In the genomic region with DNA sequence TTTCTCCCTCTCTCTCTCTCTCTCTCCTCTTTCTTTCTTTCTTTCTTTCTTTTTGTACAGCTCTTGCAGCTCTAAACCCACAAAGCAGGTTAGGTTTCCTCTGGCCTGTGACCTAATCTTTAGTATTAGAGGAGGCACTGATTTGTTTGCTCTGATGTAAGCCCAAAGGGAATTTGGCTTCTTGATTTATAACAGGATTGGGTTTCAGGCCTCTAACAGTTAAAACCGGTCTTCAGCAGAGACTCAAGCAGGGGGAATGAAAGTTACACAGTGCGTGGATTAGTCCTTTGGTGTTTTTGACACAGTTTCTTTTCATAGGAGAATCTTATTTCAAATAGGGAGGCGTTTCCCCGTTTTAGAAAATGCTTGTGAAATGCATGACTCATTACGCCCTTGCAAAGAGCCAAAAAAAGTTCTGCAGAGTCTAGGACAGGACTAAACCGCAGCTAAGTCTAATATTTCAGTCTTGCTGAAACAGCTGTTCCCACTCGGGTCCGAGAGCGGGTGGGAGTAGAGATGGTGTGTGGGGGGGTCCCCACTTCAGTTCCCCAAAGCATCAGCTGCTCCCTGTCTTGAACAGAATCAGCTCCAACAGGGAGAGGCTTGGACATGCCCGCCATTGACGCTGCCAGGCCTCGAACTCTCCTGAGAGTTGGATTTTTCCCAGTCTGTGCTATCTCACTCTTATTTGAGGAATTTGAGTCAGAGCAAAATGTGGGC, we compare ENCODE assay signal across 8 cellular contexts.
DNase-seq lines count a peak whose midpoint lies in the region; ATAC-seq, FAIRE-seq and TF ChIP-seq lines count a peak whose summit lies in the region.

No MANE protein-coding gene starts in this region.

- no peaks in the 10 kb centered on the region for H3K36me3 ChIP-seq in endothelial cell of umbilical vein (ENCODE audit: control insufficient read depth in 2 of 2, extremely low read depth in 1 of 2, insufficient read depth in 2 of 2, low read length in 2 of 2)
- H3K36me3 ChIP-seq in neuronal stem cell (replicated peaks in 1 of 2; ENCODE audit: control insufficient read depth in 2 of 2, insufficient read depth in 2 of 2, low read length in 2 of 2), result no peaks in the 10 kb centered on the region

- no peak for TF ChIP-seq POLR2A in endothelial cell of umbilical vein (IDR thresholded peaks at IDR 0.05; ENCODE audit: low read depth, low read length)

- TF ChIP-seq CTCF in endothelial cell of umbilical vein (IDR thresholded peaks at IDR 0.05; ENCODE audit: extremely low read depth in 1 of 2, insufficient read depth in 1 of 2, low read depth in 1 of 2, low read length in 2 of 2), result no peak

- H2BK5ac ChIP-seq in neuronal stem cell (ENCODE audit: low read length), result no peak overlapping the region

- dilution Hi-C loops in endothelial cell of umbilical vein (cut with MboI; ENCODE audit: extremely low pct_ligation_motif_present, low sequenced_read_pairs), result no loop called here

- H3K9me3 Mint-ChIP-seq in activated T-cell treated with anti-CD3 and anti-CD28 coated beads, Interleukin-2, amount 50 U/mL, for 24 hours, result no peaks in the 10 kb centered on the region

- peak overlapping the region; percentile 72 for H3K27ac Mint-ChIP-seq in activated T-cell treated with anti-CD3 and anti-CD28 coated beads, Interleukin-2, amount 50 U/mL, for 24 hours

- no peak overlapping the region for H3K23ac ChIP-seq in neuronal stem cell (ENCODE audit: low read depth, low read length, poor library complexity)

- peak overlapping the region; percentile 30 for H2BK12ac ChIP-seq in neuronal stem cell (ENCODE audit: low read length)

- H3K14ac ChIP-seq in neuronal stem cell (ENCODE audit: low read length), result no peak overlapping the region

- no peak overlapping the region for H3K4ac ChIP-seq in neuronal stem cell (ENCODE audit: low read length)

- peak overlapping the region; percentile 43 for H3K4me3 Mint-ChIP-seq in activated T-cell treated with anti-CD3 and anti-CD28 coated beads, Interleukin-2, amount 50 U/mL, for 24 hours

- H3K9me1 ChIP-seq in endothelial cell of umbilical vein (replicated peaks; ENCODE audit: control insufficient read depth, extremely low read depth, insufficient read depth, low read length), result no peaks in the 10 kb centered on the region

- H3K4me2 ChIP-seq in endothelial cell of umbilical vein (ENCODE audit: insufficient read depth, low read length), result peak overlapping the region; percentile 23
- H3K4me2 ChIP-seq in neuronal stem cell (ENCODE audit: insufficient read depth, low read length, poor library complexity, severe bottlenecking), result no peak overlapping the region

- H3K27ac ChIP-seq in endothelial cell of umbilical vein (ENCODE audit: insufficient read depth, low read depth, low read length) (peak overlapping the region; percentile 100), neuronal stem cell (replicated peaks; ENCODE audit: low read length) (peak overlapping the region; percentile 37)

- CTCF ChIA-PET in endothelial cell of umbilical vein (lab: Charles Lee), result interaction anchor here (1.6 kb wide), 1 partner anchor 43 kb away, joined by 5 read pairs; no protein-coding TSS in a partner anchor

- WGBS in neuronal stem cell (ENCODE audit: extremely low coverage in 2 of 2, insufficient read length in 2 of 2, insufficient replicate concordance in 1 of 2), 2 donors, result no CpG with 5 or more reads among the region's 12 CpGs

- H4K8ac ChIP-seq in neuronal stem cell (ENCODE audit: low read depth, low read length), result no peak overlapping the region

- H2AK5ac ChIP-seq in neuronal stem cell (ENCODE audit: low read depth, low read length), result no peak overlapping the region

- H4K91ac ChIP-seq in neuronal stem cell (ENCODE audit: low read depth, low read length, poor library complexity), result no peak overlapping the region

- H3K9me3 ChIP-seq in endothelial cell of umbilical vein (replicated peaks; ENCODE audit: control insufficient read depth, insufficient read depth, low read length), result no peaks in the 10 kb centered on the region
- peaks cover 0 to 18% of the 10 kb centered on the region in 2 donors for H3K9me3 ChIP-seq in neuronal stem cell (replicated peaks in 1 of 2; ENCODE audit: control insufficient read depth in 2 of 2, insufficient read depth in 1 of 2, low read depth in 1 of 2, low read length in 2 of 2)

- no peak for DNase-seq in activated T-cell treated with anti-CD3 and anti-CD28 coated beads, Interleukin-2, amount 50 U/mL, for 24 hours
- DNase-seq in activated T-cell treated with anti-CD3 and anti-CD28 coated beads for 4 hours (no peak), RPMI7951 (ENCODE audit: low read depth) (peak; percentile 97), endothelial cell of umbilical vein (ENCODE audit: low read depth, low spot score) (peak; percentile 75), neuronal stem cell (ENCODE audit: low spot score) (no peak)

- no peaks in the 10 kb centered on the region for H3K79me2 ChIP-seq in endothelial cell of umbilical vein (ENCODE audit: control insufficient read depth, insufficient read depth, low read length)

- H3K4me1 Mint-ChIP-seq in activated T-cell treated with anti-CD3 and anti-CD28 coated beads, Interleukin-2, amount 50 U/mL, for 24 hours (ENCODE audit: low read depth), result peaks cover 50% of the 10 kb centered on the region

- peaks cover 6% of the 10 kb centered on the region for H3K27me3 Mint-ChIP-seq in activated T-cell treated with anti-CD3 and anti-CD28 coated beads, Interleukin-2, amount 50 U/mL, for 24 hours

- POLR2A ChIA-PET in endothelial cell of umbilical vein (lab: Charles Lee), result interaction anchor here (0.6 kb wide), 1 partner anchor 299 kb away, joined by 5 read pairs; no protein-coding TSS in a partner anchor

- H3K27me3 ChIP-seq in endothelial cell of umbilical vein (ENCODE audit: control insufficient read depth in 2 of 2, insufficient read depth in 2 of 2, low read length in 2 of 2) (no peaks in the 10 kb centered on the region), neuronal stem cell (ENCODE audit: control insufficient read depth in 3 of 3, insufficient read depth in 3 of 3, low read depth in 1 of 3, low read length in 3 of 3) (no peaks in the 10 kb centered on the region)

- ATAC-seq in GM21576 (IDR thresholded peaks at IDR 0.05; ENCODE audit: unreplicated experiment), result no peak
- ATAC-seq in HG03342 (IDR thresholded peaks at IDR 0.05; ENCODE audit: unreplicated experiment), result no peak
- no peak for ATAC-seq in HG03108 (IDR thresholded peaks at IDR 0.05; ENCODE audit: unreplicated experiment)

- intact Hi-C loops in endothelial cell of umbilical vein (cut with micrococcal nuclease), result loop anchor here (2.0 to 5.0 kb wide), 8 partner anchors 70 to 1343 kb away; no protein-coding TSS in a partner anchor

- H2AFZ ChIP-seq in endothelial cell of umbilical vein (ENCODE audit: low read depth, low read length) (peak overlapping the region; percentile 35), neuronal stem cell (ENCODE audit: low read length) (peak overlapping the region; percentile 51)

- H4K20me1 ChIP-seq in endothelial cell of umbilical vein (replicated peaks; ENCODE audit: control insufficient read depth, extremely low read depth, insufficient read depth, low read length), result no peaks in the 10 kb centered on the region

- peak overlapping the region; percentile 27 for H3K18ac ChIP-seq in neuronal stem cell (ENCODE audit: low read length)

- no peak overlapping the region for H3K4me3 ChIP-seq in endothelial cell of umbilical vein (replicated peaks in 1 of 3; ENCODE audit: insufficient read depth in 1 of 3, low read depth in 1 of 3, low read length in 3 of 3)
- no peak overlapping the region for H3K4me3 ChIP-seq in neuronal stem cell (ENCODE audit: low read length in 2 of 2)

- H2BK120ac ChIP-seq in neuronal stem cell (ENCODE audit: low read depth, low read length), result no peak overlapping the region

- no peaks in the 10 kb centered on the region for H3K79me1 ChIP-seq in neuronal stem cell (ENCODE audit: low read depth, low read length)

- H2BK15ac ChIP-seq in neuronal stem cell (ENCODE audit: low read length), result no peak overlapping the region

- no peaks in the 10 kb centered on the region for H3K36me3 Mint-ChIP-seq in activated T-cell treated with anti-CD3 and anti-CD28 coated beads, Interleukin-2, amount 50 U/mL, for 24 hours (ENCODE audit: low read depth)

- no peak for FAIRE-seq in endothelial cell of umbilical vein (lab: Jason Lieb, UNC)

- peak overlapping the region; percentile 90 for H3K9ac ChIP-seq in endothelial cell of umbilical vein (replicated peaks; ENCODE audit: extremely low read depth, insufficient read depth, low read length)
- H3K9ac ChIP-seq in neuronal stem cell (ENCODE audit: low read depth, low read length, poor library complexity), result no peak overlapping the region

- BruUV-seq in endothelial cell of umbilical vein (replicated peaks; lab: Mats Ljungman, UMichigan), result no TSS peak

- peaks cover 49% of the 10 kb centered on the region for H3K4me1 ChIP-seq in endothelial cell of umbilical vein (ENCODE audit: control insufficient read depth, extremely low read depth, insufficient read depth, low read length)
- H3K4me1 ChIP-seq in neuronal stem cell (ENCODE audit: control insufficient read depth in 2 of 2, insufficient read depth in 1 of 2, low read depth in 1 of 2, low read length in 2 of 2), result peaks cover 10 to 20% of the 10 kb centered on the region in 2 donors

TF ChIP-seq in endothelial cell of umbilical vein, 7 proteins besides CTCF, POLR2A, EP300 and RAD21:
- TF ChIP-seq JUN (IDR thresholded peaks at IDR 0.05; ENCODE audit: borderline replicate concordance, insufficient read depth, insufficient read length, low read depth) (peak; percentile 69), GATA2 (IDR thresholded peaks at IDR 0.05; ENCODE audit: insufficient read depth, insufficient read length, low read depth, low read length) (no peak), FOS (IDR thresholded peaks at IDR 0.05; ENCODE audit: borderline replicate concordance, insufficient read depth, low read length) (peak; percentile 57)

Comparison
In these comparisons a context has a peak if more than half of its experiments do, and no peak if none do; other contexts are left out.
1. DNase-seq: peak in RPMI7951 (single experiment) and endothelial cell of umbilical vein (single experiment); none in activated T-cell treated with anti-CD3 and anti-CD28 coated beads, Interleukin-2, amount 50 U/mL, for 24 hours (single experiment), activated T-cell treated with anti-CD3 and anti-CD28 coated beads for 4 hours (single experiment) and neuronal stem cell (single experiment).